24 cellular contexts compared by ENCODE assay signal in the genomic region with DNA sequence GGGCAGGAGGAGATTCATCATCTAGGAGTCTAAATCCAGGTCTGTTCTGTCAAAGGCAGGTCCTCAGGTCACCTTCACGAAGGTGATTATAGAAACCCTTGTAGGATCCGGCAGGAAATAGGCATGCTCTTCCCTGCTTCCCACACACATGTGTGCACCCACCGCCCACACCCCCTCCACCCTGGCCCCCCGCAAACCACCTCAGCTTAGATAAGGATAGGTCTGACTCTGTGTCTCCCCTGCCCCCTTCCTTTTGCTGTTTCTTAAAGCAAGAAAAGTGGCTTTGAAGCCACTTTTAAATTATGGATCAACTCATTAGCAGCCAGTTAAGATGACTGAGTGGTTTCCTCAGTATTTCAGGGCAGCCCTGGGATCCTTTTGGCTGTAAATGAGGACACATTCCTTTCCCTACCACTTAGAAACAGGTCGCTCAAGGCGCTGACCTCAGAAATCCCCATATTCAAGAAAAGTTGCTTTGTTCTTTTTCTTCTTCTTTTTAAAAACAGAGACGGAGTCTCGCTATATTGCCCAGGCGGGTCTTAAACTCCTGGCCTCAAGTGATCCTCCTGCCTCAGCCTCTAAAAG. TPM values are rescaled to one million over a fixed set of nuclear protein-coding genes. Genes with fewer than 3 reads are reported as not detected.
A peak's percentile ranks its signal among the peaks of the same experiment; 100 is the strongest.
DNase-seq lines count a peak whose midpoint lies in the region; ATAC-seq and TF ChIP-seq lines count a peak whose summit lies in the region.
"Had no signal": no experiment of that assay in that cellular context is flagged by ENCODE, and none has a peak within 500 bp of the region (broad histone marks: within the 10 kb centered on the region; RNA-seq: fewer than 3 reads in every experiment).

No MANE protein-coding gene starts in this region.

- H3K9me3 ChIP-seq in BLaER1 (peaks cover 36% of the 10 kb centered on the region), HUES6 (ENCODE audit: control insufficient read depth, insufficient read depth, low read depth, low read length) (peaks cover 16% of the 10 kb centered on the region), endodermal cell (ENCODE audit: control insufficient read depth, low read length) (peaks cover 15% of the 10 kb centered on the region), left ventricle myocardium inferior (replicated peaks) (peaks cover 19% of the 10 kb centered on the region)
- H3K9me3 ChIP-seq: BE2C, SJCRH30 had no signal

- no peaks in the 10 kb centered on the region for H3K36me3 Mint-ChIP-seq in endodermal cell (ENCODE audit: low read depth)
- H3K36me3 Mint-ChIP-seq: CD4-positive, CD25-positive, alpha-beta regulatory T cell had no signal

- H3K4me1 ChIP-seq in BLaER1 (peaks cover 23% of the 10 kb centered on the region), HUES6 (ENCODE audit: control insufficient read depth, insufficient read depth, low read length) (peaks cover 23% of the 10 kb centered on the region), endodermal cell (ENCODE audit: control insufficient read depth, insufficient read depth, low read length) (no peaks in the 10 kb centered on the region), left ventricle myocardium inferior (no peaks in the 10 kb centered on the region)
- H3K4me1 ChIP-seq: SJCRH30 had no signal

- intact Hi-C loops in left ventricle myocardium inferior (cut with micrococcal nuclease) = no loop called here

- no peaks in the 10 kb centered on the region for H3K27me3 ChIP-seq in BLaER1
- H3K27me3 ChIP-seq in HUES6 (ENCODE audit: control insufficient read depth, insufficient read depth, low read length) = no peaks in the 10 kb centered on the region
- no peaks in the 10 kb centered on the region for H3K27me3 ChIP-seq in endodermal cell (ENCODE audit: control insufficient read depth, insufficient read depth, low read length, poor library complexity, severe bottlenecking)
- H3K27me3 ChIP-seq in left ventricle myocardium inferior (ENCODE audit: low read depth) = peaks cover 12% of the 10 kb centered on the region
- H3K27me3 ChIP-seq: BE2C had no signal

- TF ChIP-seq CTCF in endodermal cell (conservative IDR thresholded peaks at IDR 0.05) (no peak), left ventricle myocardium inferior (IDR thresholded peaks at IDR 0.05; ENCODE audit: borderline replicate concordance) (no peak)

- H3K36me3 ChIP-seq in BLaER1 = no peaks in the 10 kb centered on the region
- no peaks in the 10 kb centered on the region for H3K36me3 ChIP-seq in HUES6 (ENCODE audit: control insufficient read depth, insufficient read depth, low read length)
- no peaks in the 10 kb centered on the region for H3K36me3 ChIP-seq in endodermal cell (ENCODE audit: control insufficient read depth, insufficient read depth, low read length)
- no peaks in the 10 kb centered on the region for H3K36me3 ChIP-seq in left ventricle myocardium inferior
- H3K36me3 ChIP-seq: BE2C, SJCRH30 had no signal

- no peak overlapping the region for H3K4me3 Mint-ChIP-seq in endodermal cell
- H3K4me3 Mint-ChIP-seq: CD4-positive, CD25-positive, alpha-beta regulatory T cell; IgD-negative memory B cell had no signal

- H3K27me3 Mint-ChIP-seq in endodermal cell (ENCODE audit: insufficient read depth) = peaks cover 3% of the 10 kb centered on the region

- H3K9ac ChIP-seq in BLaER1 (no peak overlapping the region), HUES6 (ENCODE audit: low read length) (peak overlapping the region; percentile 26), endodermal cell (ENCODE audit: extremely low read depth, low read length, poor library complexity, severe bottlenecking) (no peak overlapping the region)
- H3K9ac ChIP-seq: KMS-11 had no signal

- 48 to 71% methylated on average over 2 to 8 of the region's 9 CpGs for WGBS in endodermal cell (ENCODE audit: insufficient coverage in 1 of 2, insufficient read length in 1 of 2), 2 experiments

- no peak for ATAC-seq in HG02870 (IDR thresholded peaks at IDR 0.05; ENCODE audit: unreplicated experiment)
- ATAC-seq: GM12878, Right ventricle myocardium inferior had no signal

- H4K20me1 ChIP-seq in BLaER1 = no peaks in the 10 kb centered on the region

- H3K27ac ChIP-seq in BLaER1 = no peak overlapping the region
- peak overlapping the region; percentile 39; the same call in 1 of the 2 replicates for H3K27ac ChIP-seq in HUES6 (ENCODE audit: low read depth, low read length)
- H3K27ac ChIP-seq in endodermal cell (ENCODE audit: low read depth, low read length) = no peak overlapping the region
- H3K27ac ChIP-seq in left ventricle myocardium inferior (replicated peaks) = no peak overlapping the region
- H3K27ac ChIP-seq: 22Rv1, KMS-11, PC-9, SJCRH30 had no signal

- H3K4me3 ChIP-seq in BLaER1 (no peak overlapping the region), HUES6 (ENCODE audit: low read depth, low read length) (no peak overlapping the region), endodermal cell (ENCODE audit: low read length) (no peak overlapping the region), left ventricle myocardium inferior (no peak overlapping the region)
- H3K4me3 ChIP-seq: GM12878, PC-9, SJCRH30 had no signal

- H3K4me1 Mint-ChIP-seq in endodermal cell = peaks cover 6% of the 10 kb centered on the region
- H3K4me1 Mint-ChIP-seq: CD4-positive, CD25-positive, alpha-beta regulatory T cell; IgD-negative memory B cell had no signal

- DNase-seq in endodermal cell = peak; percentile 72
- peak; percentile 48 for DNase-seq in islet precursor cell
- no peak for DNase-seq in NOMO-1 (lab: John Stamatoyannopoulos, UW; ENCODE audit: unreplicated experiment in 2 of 2)
- no peak for DNase-seq in left ventricle myocardium inferior
- DNase-seq: ACHN; BE2C; CD4-positive, CD25-positive, alpha-beta regulatory T cell; GDM1; MM.1S; NCI-H2029; NCI-H446; NCI-H524 treated with DMSO at 0.1 percent for 48 hours; NCI-H774; PC-9; SJCRH30 had no signal

- H3K4me2 ChIP-seq in BLaER1 = 0 out of 2 replicates have a peak overlapping the region, but pooled peaks have one; percentile 30
- H3K4me2 ChIP-seq: KMS-11, PC-9 had no signal

- peak overlapping the region; percentile 44 for H3K27ac Mint-ChIP-seq in endodermal cell
- H3K27ac Mint-ChIP-seq: CD4-positive, CD25-positive, alpha-beta regulatory T cell; IgD-negative memory B cell had no signal

- peaks cover 23% of the 10 kb centered on the region for H3K9me3 Mint-ChIP-seq in endodermal cell

RNA-seq across cellular contexts. Expression of a gene that starts 14.5 kb away (rescaled TPM):
- total RNA-seq in endodermal cell (not detected), left ventricle myocardium inferior (not detected)
- not detected for polyA plus RNA-seq in endodermal cell (2013, experiment 1 of 2)
- polyA plus RNA-seq in endodermal cell (2013, experiment 2 of 2) = not detected
- total RNA-seq: CD4-positive, CD25-positive, alpha-beta regulatory T cell; GM12878; PC-9; Right ventricle myocardium inferior; RPMI7951; SJCRH30 had no signal
- polyA plus RNA-seq: CD4-positive, CD25-positive, alpha-beta regulatory T cell; GM12878; IgD-negative memory B cell had no signal

RNA-seq across cellular contexts. Expression of a gene that starts 36.8 kb away (rescaled TPM):
- total RNA-seq in endodermal cell (not detected), left ventricle myocardium inferior (3.2 TPM)
- 1.9 TPM for polyA plus RNA-seq in endodermal cell (2013, experiment 1 of 2)
- polyA plus RNA-seq in endodermal cell (2013, experiment 2 of 2) = 1.7 TPM
- total RNA-seq: CD4-positive, CD25-positive, alpha-beta regulatory T cell; PC-9 had no signal
- polyA plus RNA-seq: CD4-positive, CD25-positive, alpha-beta regulatory T cell; GM12878; IgD-negative memory B cell had no signal

Comparison
In these comparisons a context has a peak if more than half of its experiments do, and no peak if none do; other contexts are left out.
1. DNase-seq: peak in endodermal cell (single experiment) and islet precursor cell (single experiment); none in NOMO-1 (0 of 2) and left ventricle myocardium inferior (single experiment).